In the genomic region with DNA sequence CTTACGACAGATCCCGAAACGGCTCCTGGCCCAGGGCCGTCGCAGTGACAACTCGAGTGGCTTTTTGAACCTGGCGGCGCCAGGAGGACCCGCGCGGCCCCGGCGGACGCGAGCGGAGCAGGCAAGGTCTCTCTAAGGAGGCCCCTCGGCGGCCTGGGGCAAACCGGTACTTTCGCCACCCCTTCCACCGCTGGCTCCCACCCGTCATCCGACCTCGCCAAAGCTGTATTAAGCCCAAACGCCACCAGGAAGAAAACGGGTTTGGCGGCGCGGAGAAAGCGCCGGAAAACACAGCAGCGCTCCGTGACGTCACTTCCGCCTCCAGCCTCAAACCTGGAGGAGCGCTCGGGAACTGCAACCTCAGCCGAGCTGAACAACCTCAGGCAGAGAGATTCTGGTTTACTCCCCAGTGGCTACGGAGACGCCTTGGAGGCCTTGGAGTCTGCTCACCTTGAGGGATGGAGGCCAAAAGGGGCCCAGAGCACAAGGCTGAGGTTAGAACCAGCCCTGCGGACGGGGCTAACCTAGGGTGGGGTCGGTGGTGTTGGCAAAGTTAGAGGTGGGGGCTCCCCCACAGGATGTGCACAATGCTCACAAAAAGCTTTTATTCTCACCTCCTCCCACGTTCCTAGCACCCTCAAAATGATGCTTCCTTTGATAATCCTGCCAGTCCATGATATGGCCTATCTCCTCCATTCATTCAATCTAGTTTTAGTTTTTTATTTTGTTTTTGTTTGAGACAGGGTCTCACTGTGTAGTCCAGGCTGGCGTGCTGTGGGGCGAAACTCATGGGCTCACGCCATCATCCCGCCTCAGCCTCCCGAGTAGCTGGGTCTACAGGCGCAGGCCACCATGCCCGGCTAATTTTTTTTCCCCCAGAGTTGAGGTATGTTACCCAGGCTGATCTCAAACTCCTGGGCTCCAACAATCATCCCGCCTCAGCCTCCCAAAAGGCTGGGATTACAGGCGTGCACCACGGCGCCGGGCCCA, we compare ENCODE assay signal across 8 cellular contexts. TPM values are rescaled to one million over a fixed set of nuclear protein-coding genes. Genes with fewer than 3 reads are reported as not detected.
A peak's percentile ranks its signal among the peaks of the same experiment; 100 is the strongest.
DNase-seq lines count a peak whose midpoint lies in the region; ATAC-seq and TF ChIP-seq lines count a peak whose summit lies in the region.

TSS of gene ZNF266 (minus strand) at position 295 of the 990 bp plus-strand sequence. CDS start 15,484 bp downstream, outside the sequence.

- H3K4me1 Mint-ChIP-seq in natural killer cell = peaks cover 53 to 59% of the 10 kb centered on the region in 2 donors

- no peaks in the 10 kb centered on the region for H3K27me3 Mint-ChIP-seq in natural killer cell (ENCODE audit: low read depth in 2 of 2)

- no peaks in the 10 kb centered on the region for H4K20me1 ChIP-seq in GM23248 (ENCODE audit: insufficient read depth)

- H3K9me2 ChIP-seq in GM23248 (ENCODE audit: insufficient read depth) = no peaks in the 10 kb centered on the region

- 17 to 18% methylated on average over 47 to 56 of the region's 56 CpGs for whole genome bisulfite sequencing in GM23248 (ENCODE audit: low coverage in 1 of 2, low lambda C conversion rate in 2 of 2, missing lambda C conversion rate in 2 of 2), 2 experiments

- H3K27ac Mint-ChIP-seq in natural killer cell = peak within 1 kb of the TSS; percentile 97

- H3K9me3 ChIP-seq in GM23248 (ENCODE audit: low read depth) = no peaks in the 10 kb centered on the region

- peak within 1 kb of the TSS; percentile 93 for H3K4me3 ChIP-seq in GM23248

- intact Hi-C loops in natural killer cell (cut with micrococcal nuclease) = loop anchor here (1.0 to 10.0 kb wide), 4 partner anchors 111 to 359 kb away; partner anchors contain the start of genes ZNF317, ZNF559 and ZNF561

- H3K36me3 Mint-ChIP-seq in natural killer cell = peaks cover 7% of the 10 kb centered on the region

- no peaks in the 10 kb centered on the region for H3K27me3 ChIP-seq in GM23248 (replicated peaks; ENCODE audit: insufficient read depth)

- peak; percentile 81 to 91 (median 84) for ATAC-seq in natural killer cell

- peak within 1 kb of the TSS; percentile 95 for H2AFZ ChIP-seq in GM23248

- DNase-seq in Daoy (ENCODE audit: low read depth) = peak; percentile 94
- DNase-seq in GM23248 = peak; percentile 98
- peak; percentile 90 for DNase-seq in LHCN-M2 (ENCODE audit: low read depth)
- DNase-seq in RPMI7951 (ENCODE audit: low read depth) = peak; percentile 92
- DNase-seq in activated T-helper 1 cell treated with anti-CD3 and anti-CD28 coated beads, Interleukin-2, amount 50 U/mL, for 16 hours (ENCODE audit: low read depth in 1 of 2, low spot score in 1 of 2) = peak; percentile 84
- DNase-seq in fibroblast of peridontal ligament (ENCODE audit: extremely low read depth) = peak; percentile 89
- DNase-seq in natural killer cell = peak; percentile 91
- peak; percentile 89 for DNase-seq in stimulated activated naive CD4-positive, alpha-beta T cell treated with Interleukin-2 at 50 U/mL for 16 hours (lab: John Stamatoyannopoulos, UW)

- peak within 1 kb of the TSS; percentile 98 for H3K4me3 Mint-ChIP-seq in natural killer cell

- H3K79me2 ChIP-seq in GM23248 (ENCODE audit: insufficient read depth) = peaks cover 47% of the 10 kb centered on the region

- H3K4me1 ChIP-seq in GM23248 (ENCODE audit: insufficient read depth) = peaks cover 13% of the 10 kb centered on the region

- no peaks in the 10 kb centered on the region for H3K9me3 Mint-ChIP-seq in natural killer cell

- in situ Hi-C loops in GM23248 (cut with MboI) = no loop called here

- no peaks in the 10 kb centered on the region for H3F3A ChIP-seq in GM23248 (ENCODE audit: insufficient read depth)

- peak within 1 kb of the TSS; percentile 99 for H3K9ac ChIP-seq in GM23248

- H3K36me3 ChIP-seq in GM23248 (ENCODE audit: low read depth) = no peaks in the 10 kb centered on the region

- H3K4me2 ChIP-seq in GM23248 (ENCODE audit: unreplicated experiment) = peak within 1 kb of the TSS; percentile 93

- peak within 1 kb of the TSS; percentile 75 for H3K27ac ChIP-seq in GM23248

- peak; percentile 75 for TF ChIP-seq CTCF in natural killer cell (IDR thresholded peaks at IDR 0.05)

RNA-seq across cellular contexts. Expression of gene ZNF266, which starts in this region (rescaled TPM):
- 10.5 and 10.9 TPM in 2 replicates for total RNA-seq in Daoy (2014; rRNA removed; shearing (Covaris generic))
- 16.1 and 18.5 TPM in 2 replicates for total RNA-seq in GM23248 (2014; rRNA removed; shearing (Covaris generic))
- 7.4 and 8.1 TPM in 2 replicates for polyA plus RNA-seq in GM23248 (2016; fragmentation: Nextera tagmentation; extraction: Ambion mirVana)
- total RNA-seq in LHCN-M2 (2014; rRNA removed) (10.8 and 12.9 TPM in 2 replicates), natural killer cell (100 to 1,000 TPM in 2 of 3 donors, 10 to 100 TPM in 1; 89.9 to 108 (median 104) TPM)
- polyA plus RNA-seq in LHCN-M2 (2012) = 5.2 TPM
- total RNA-seq in RPMI7951 (2014; rRNA removed; shearing (Covaris generic)) = 10.8 and 11.5 TPM in 2 replicates

Comparison
In these comparisons a context has a peak if more than half of its experiments do, and no peak if none do; other contexts are left out.
1. Peak in every context shown above with its lines: DNase-seq, ATAC-seq, H3K4me3 ChIP-seq and H3K27ac ChIP-seq.